In the genomic region with DNA sequence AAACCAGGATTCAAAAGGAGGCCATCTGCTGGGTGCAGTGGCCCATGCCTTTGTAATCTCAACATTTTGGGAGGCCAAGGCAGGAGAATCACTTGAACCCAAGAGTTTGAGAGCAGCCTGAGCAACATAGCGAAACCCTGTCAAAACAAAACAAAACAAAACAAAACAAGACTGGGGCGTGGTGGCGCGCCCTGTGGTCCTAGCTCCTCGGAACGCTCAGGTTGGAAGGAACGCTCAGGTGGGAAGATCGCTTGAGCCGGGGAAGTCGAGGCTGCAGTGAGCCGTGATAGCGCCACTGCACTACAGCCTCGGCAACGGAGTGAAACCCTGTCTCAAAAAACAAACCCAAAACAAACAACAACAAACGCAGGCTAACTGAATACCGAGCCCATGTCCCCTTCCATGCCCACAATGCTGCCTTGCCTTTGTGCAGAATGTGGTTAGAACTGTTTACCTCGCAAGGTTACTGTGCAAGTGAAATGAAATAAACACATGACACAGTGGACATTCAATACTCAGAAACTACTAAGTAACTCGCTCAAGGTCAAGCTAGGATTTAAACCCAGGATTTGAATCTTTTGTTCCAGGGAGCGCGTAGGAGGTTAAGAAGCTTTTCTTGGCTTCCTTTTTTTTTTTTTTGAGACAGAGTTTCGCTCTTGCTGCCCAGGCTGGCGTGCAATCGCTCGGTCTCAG, we compare ENCODE assay signal across 8 cellular contexts. TPM values are rescaled to one million over a fixed set of nuclear protein-coding genes. Genes with fewer than 3 reads are reported as not detected.
A peak's percentile ranks its signal among the peaks of the same experiment; 100 is the strongest.
DNase-seq lines count a peak whose midpoint lies in the region; TF ChIP-seq lines count a peak whose summit lies in the region.

No MANE protein-coding gene starts in this region.

- H3K9ac ChIP-seq in HUES6 (ENCODE audit: low read length) (peak overlapping the region; percentile 76), iPS-20b (ENCODE audit: low read depth, low read length) (peak overlapping the region; percentile 92), smooth muscle cell (ENCODE audit: low read depth) (peak overlapping the region; percentile 97)

- H2AFZ ChIP-seq in smooth muscle cell (ENCODE audit: low read depth): peak overlapping the region; percentile 93

- DNase-seq in Caco-2: no peak
- no peak for DNase-seq in smooth muscle cell (lab: John Stamatoyannopoulos, UW; ENCODE audit: unreplicated experiment)
- no peak for DNase-seq in activated effector memory CD4-positive, alpha-beta T cell treated with anti-CD3 and anti-CD28 coated beads, Interleukin-2, amount 50 U/mL, for 16 hours
- no peak for DNase-seq in KBM-7
- no peak for DNase-seq in NCI-H146 (lab: John Stamatoyannopoulos, UW)

- POLR2A ChIA-PET in Caco-2 (lab: Charles Lee): no interaction called here

- H3K9me3 ChIP-seq in Caco-2 (no peaks in the 10 kb centered on the region), HUES6 (ENCODE audit: control insufficient read depth, insufficient read depth, low read depth, low read length) (no peaks in the 10 kb centered on the region), iPS-20b (ENCODE audit: insufficient read depth, low read depth, low read length) (no peaks in the 10 kb centered on the region), smooth muscle cell (replicated peaks; ENCODE audit: low read depth) (no peaks in the 10 kb centered on the region)

- no peaks in the 10 kb centered on the region for H4K20me1 ChIP-seq in smooth muscle cell (ENCODE audit: low read depth)

- H3K27me3 ChIP-seq in Caco-2 (replicated peaks; ENCODE audit: control insufficient read depth, insufficient read depth, low read length) (no peaks in the 10 kb centered on the region), HUES6 (ENCODE audit: control insufficient read depth, insufficient read depth, low read length) (no peaks in the 10 kb centered on the region), iPS-20b (ENCODE audit: insufficient read depth, low read length) (no peaks in the 10 kb centered on the region), smooth muscle cell (ENCODE audit: low read depth) (no peaks in the 10 kb centered on the region)

- in situ Hi-C loops in KBM-7 (cut with MboI; ENCODE audit: low pct_unique_long_range_greater_than_20kb, low sequenced_read_pairs): no loop called here

- peak overlapping the region; percentile 97 for H3K4me2 ChIP-seq in smooth muscle cell

- H3K27ac Mint-ChIP-seq in Caco-2 (ENCODE audit: unreplicated experiment): peak overlapping the region; percentile 96

- CTCF ChIA-PET in Caco-2 (lab: Charles Lee): no interaction called here

- peak overlapping the region; percentile 84 for H3K27ac ChIP-seq in HUES6 (ENCODE audit: low read depth, low read length)
- peak overlapping the region; percentile 86 for H3K27ac ChIP-seq in angular gyrus (ENCODE audit: low read depth, low read length)
- H3K27ac ChIP-seq in iPS-20b (ENCODE audit: low read length): peak overlapping the region; percentile 82
- H3K27ac ChIP-seq in smooth muscle cell (ENCODE audit: low read depth): peak overlapping the region; percentile 80

- no peak for TF ChIP-seq CTCF in Caco-2 (IDR thresholded peaks at IDR 0.05; ENCODE audit: insufficient read depth in 1 of 2, low read depth in 1 of 2, low read length in 1 of 2, severe bottlenecking in 1 of 2, unreplicated experiment in 1 of 2)
- TF ChIP-seq CTCF in smooth muscle cell (IDR thresholded peaks at IDR 0.05; ENCODE audit: borderline replicate concordance, insufficient read depth, poor library complexity, severe bottlenecking): no peak

- BruUV-seq in Caco-2 (replicated peaks; lab: Mats Ljungman, UMichigan): TSS peak; percentile 80

- H3K79me2 ChIP-seq in smooth muscle cell (ENCODE audit: low read depth): peaks cover 30% of the 10 kb centered on the region

- peaks cover 4% of the 10 kb centered on the region for H3F3A ChIP-seq in smooth muscle cell (ENCODE audit: low read depth)

- no peaks in the 10 kb centered on the region for H3K36me3 ChIP-seq in Caco-2 (ENCODE audit: control insufficient read depth, insufficient read depth, low read length)
- peaks cover 14% of the 10 kb centered on the region for H3K36me3 ChIP-seq in HUES6 (ENCODE audit: control insufficient read depth, insufficient read depth, low read length)
- peaks cover 17% of the 10 kb centered on the region for H3K36me3 ChIP-seq in iPS-20b (ENCODE audit: insufficient read depth, low read depth, low read length)
- no peaks in the 10 kb centered on the region for H3K36me3 ChIP-seq in smooth muscle cell (ENCODE audit: low read depth)

- H3K4me1 ChIP-seq in Caco-2 (no peaks in the 10 kb centered on the region), HUES6 (ENCODE audit: control insufficient read depth, insufficient read depth, low read length) (0 out of 2 replicates have a peak, but pooled peaks cover 3% of the 10 kb centered on the region), iPS-20b (ENCODE audit: insufficient read depth, low read length) (no peaks in the 10 kb centered on the region), smooth muscle cell (ENCODE audit: low read depth) (peaks cover 10% of the 10 kb centered on the region)

- H3K27me3 Mint-ChIP-seq in Caco-2 (ENCODE audit: insufficient read depth, unreplicated experiment): no peaks in the 10 kb centered on the region

- 80% methylated on average over 24 of the region's 24 CpGs for WGBS in smooth muscle cell (ENCODE audit: low lambda C conversion rate)

- peak overlapping the region; percentile 81 for H3K4me3 ChIP-seq in Caco-2 (ENCODE audit: low read depth, low read length)
- H3K4me3 ChIP-seq in HUES6 (ENCODE audit: low read depth, low read length): peak overlapping the region; percentile 90
- peak overlapping the region; percentile 93 for H3K4me3 ChIP-seq in iPS-20b (ENCODE audit: low read length)
- peak overlapping the region; percentile 97 for H3K4me3 ChIP-seq in smooth muscle cell

- no peaks in the 10 kb centered on the region for H3K4me1 Mint-ChIP-seq in Caco-2 (ENCODE audit: low read depth, unreplicated experiment)

- intact Hi-C loops in Caco-2 (cut with micrococcal nuclease; ENCODE audit: unreplicated experiment): loop anchor here (1.0 kb wide), 1 partner anchor 123 kb away; a partner anchor contains a TSS

- no peaks in the 10 kb centered on the region for H3K9me3 Mint-ChIP-seq in Caco-2 (ENCODE audit: unreplicated experiment)

- peak overlapping the region; percentile 97 for H3K4me3 Mint-ChIP-seq in Caco-2 (ENCODE audit: unreplicated experiment)

- peaks cover 27% of the 10 kb centered on the region for H3K36me3 Mint-ChIP-seq in Caco-2 (ENCODE audit: insufficient read depth, unreplicated experiment)

RNA-seq across cellular contexts. Expression of a gene that starts 0.8 kb away (rescaled TPM):
- total RNA-seq in Caco-2 (2022) (96.7 and 98.5 TPM in 2 replicates), smooth muscle cell (128 and 146 TPM in 2 replicates)
- polyA plus RNA-seq in smooth muscle cell: 194 and 227 TPM in 2 replicates

RNA-seq across cellular contexts. Expression of a gene that starts 14.2 kb away (rescaled TPM):
- total RNA-seq in Caco-2 (2022) (22.6 and 25.9 TPM in 2 replicates), smooth muscle cell (91.8 and 145 TPM in 2 replicates)
- polyA plus RNA-seq in smooth muscle cell: 62.3 and 65.5 TPM in 2 replicates
